Comparison of ENCODE assay signal across 14 cellular contexts in genomic region chr3:128167973-128168674, GRCh38. TPM values are rescaled to one million over a fixed set of nuclear protein-coding genes. Genes with fewer than 3 reads are reported as not detected.
A peak's percentile ranks its signal among the peaks of the same experiment; 100 is the strongest.
DNase-seq lines count a peak whose midpoint lies in the region; TF ChIP-seq lines count a peak whose summit lies in the region.
"Had no signal": no experiment of that assay in that cellular context is flagged by ENCODE, and none has a peak within 500 bp of the region (broad histone marks: within the 10 kb centered on the region; RNA-seq: fewer than 3 reads in every experiment).

No MANE protein-coding gene starts in this region.

- H2BK120ac ChIP-seq in mesendoderm (ENCODE audit: low read depth, low read length), result no peak overlapping the region

- no CpG with 5 or more reads among the region's 5 CpGs for WGBS in mesendoderm (ENCODE audit: extremely low coverage, insufficient coverage, low lambda C conversion rate)

- H4K8ac ChIP-seq in mesendoderm (ENCODE audit: low read depth, low read length), result no peak overlapping the region

- H3K79me2 ChIP-seq in mesendoderm (ENCODE audit: control insufficient read depth, insufficient read depth, low read length), result no peaks in the 10 kb centered on the region

- no peaks in the 10 kb centered on the region for H3K4me1 ChIP-seq in mesendoderm (ENCODE audit: control insufficient read depth, low read depth, low read length)

- H3K36me3 ChIP-seq in mesendoderm (ENCODE audit: control insufficient read depth, insufficient read depth, low read length) (no peaks in the 10 kb centered on the region), brain microvascular endothelial cell (replicated peaks) (no peaks in the 10 kb centered on the region)
- H3K36me3 ChIP-seq: BE2C had no signal

- H3K79me1 ChIP-seq in mesendoderm (ENCODE audit: low read length), result no peaks in the 10 kb centered on the region

- H3K9ac ChIP-seq in mesendoderm (ENCODE audit: low read length), result no peak overlapping the region

- no peak overlapping the region for H4K5ac ChIP-seq in mesendoderm (ENCODE audit: low read length)

- no peak overlapping the region for H2AK5ac ChIP-seq in mesendoderm (ENCODE audit: low read length)

- H3K27ac ChIP-seq in mesendoderm (ENCODE audit: low read depth, low read length) (no peak overlapping the region), brain microvascular endothelial cell (no peak overlapping the region)
- H3K27ac ChIP-seq: stomach had no signal

- peak; percentile 22 for DNase-seq in GF-D8 (lab: John Stamatoyannopoulos, UW)
- DNase-seq in NOMO-1 treated with dmso at 0.1 percent for 144 hours (lab: John Stamatoyannopoulos, UW; ENCODE audit: unreplicated experiment), result peak; percentile 67
- DNase-seq in fibroblast of peridontal ligament (ENCODE audit: extremely low read depth), result peak; percentile 11
- peak; percentile 87 for DNase-seq in myocyte (ENCODE audit: low read depth)
- DNase-seq in mesendoderm, result no peak
- DNase-seq in brain microvascular endothelial cell, result no peak
- DNase-seq in NCI-H526 (lab: John Stamatoyannopoulos, UW), result no peak
- DNase-seq in stimulated activated CD4-positive, alpha-beta T cell treated with anti-CD3 and anti-CD28 coated beads, Interleukin-2, amount 100 ng/mL, for 48 hours, result no peak
- DNase-seq: activated CD4-positive, alpha-beta T cell treated with anti-CD3 and anti-CD28 coated beads, Interleukin-2, amount 50 U/mL, for 1 hour; BE2C; Karpas-422; NCI-H2107; stomach had no signal

- H3K18ac ChIP-seq in mesendoderm (ENCODE audit: low read length), result no peak overlapping the region

- H3K4me2 ChIP-seq in mesendoderm (ENCODE audit: low read length), result no peak overlapping the region

- H3K56ac ChIP-seq in mesendoderm (ENCODE audit: low read length), result no peak overlapping the region

- no peaks in the 10 kb centered on the region for H3K27me3 ChIP-seq in mesendoderm (ENCODE audit: insufficient read depth, low read length, poor library complexity)
- no peaks in the 10 kb centered on the region for H3K27me3 ChIP-seq in brain microvascular endothelial cell (replicated peaks)
- H3K27me3 ChIP-seq: BE2C, stomach had no signal

- H3K4me3 ChIP-seq in mesendoderm (ENCODE audit: low read length) (no peak overlapping the region), brain microvascular endothelial cell (ENCODE audit: low read depth, low read length) (no peak overlapping the region)
- H3K4me3 ChIP-seq: GM12878, stomach had no signal

- H3K23ac ChIP-seq in mesendoderm (ENCODE audit: low read length), result no peak overlapping the region

- in situ Hi-C loops in brain microvascular endothelial cell (cut with HindIII; ENCODE audit: low pct_ligation_motif_present, low sequenced_read_pairs), result loop anchor here (25.0 kb wide), 1 partner anchor 419 kb away; no protein-coding TSS in a partner anchor

- no peak overlapping the region for H2BK5ac ChIP-seq in mesendoderm (ENCODE audit: low read length)

- no peak for TF ChIP-seq CTCF in brain microvascular endothelial cell (IDR thresholded peaks at IDR 0.05; ENCODE audit: low read depth, low read length, missing control alignments)

- no peak overlapping the region for H2BK15ac ChIP-seq in mesendoderm (replicated peaks; ENCODE audit: low read depth)

- no peak overlapping the region for H3K4ac ChIP-seq in mesendoderm (ENCODE audit: low read depth, low read length)

RNA-seq across cellular contexts. Expression of gene EEFSEC, which starts 14.8 kb away (rescaled TPM):
- total RNA-seq in myocyte, result 5.7 and 8.6 TPM in 2 replicates
- 16.0 TPM for polyA plus RNA-seq in myocyte (2012)
- 8.1 TPM for polyA plus RNA-seq in mesendoderm (2013, experiment 1 of 2)
- 8.9 TPM for polyA plus RNA-seq in mesendoderm (2013, experiment 2 of 2)

RNA-seq across cellular contexts. Expression of gene RUVBL1, which starts 44.5 kb away (rescaled TPM):
- total RNA-seq in myocyte, result 50.0 and 57.9 TPM in 2 replicates
- 52.9 TPM for polyA plus RNA-seq in myocyte (2012)
- polyA plus RNA-seq in mesendoderm (2013, experiment 1 of 2), result 80.0 TPM
- polyA plus RNA-seq in mesendoderm (2013, experiment 2 of 2), result 79.2 TPM

Comparison
In these comparisons a context has a peak if more than half of its experiments do, and no peak if none do; other contexts are left out.
1. DNase-seq: peak in GF-D8 (single experiment), NOMO-1 treated with dmso at 0.1 percent for 144 hours (single experiment), fibroblast of peridontal ligament (single experiment) and myocyte (single experiment); none in mesendoderm (single experiment), brain microvascular endothelial cell (single experiment), NCI-H526 (0 of 2) and stimulated activated CD4-positive, alpha-beta T cell treated with anti-CD3 and anti-CD28 coated beads, Interleukin-2, amount 100 ng/mL, for 48 hours (0 of 2).